In genomic region chr2:146244131-146244530, GRCh38 we compare ENCODE assay signal across 23 cellular contexts.
DNase-seq lines count a peak whose midpoint lies in the region; ATAC-seq, FAIRE-seq and TF ChIP-seq lines count a peak whose summit lies in the region.
"Had no signal": no experiment of that assay in that cellular context is flagged by ENCODE, and none has a peak within 500 bp of the region (broad histone marks: within the 10 kb centered on the region; RNA-seq: fewer than 3 reads in every experiment).

No MANE protein-coding gene starts in this region.

- H3K27ac Mint-ChIP-seq in osteocyte (ENCODE audit: unreplicated experiment): peak overlapping the region; percentile 62
- H3K27ac Mint-ChIP-seq: B cell; CD8-positive, alpha-beta memory T cell had no signal

- FAIRE-seq in endometrium (lab: Jason Lieb, UNC): peak; percentile 60
- FAIRE-seq: GM12891, RCC 7860 had no signal

- H3K4me1 Mint-ChIP-seq in osteocyte (ENCODE audit: unreplicated experiment): peaks cover 53% of the 10 kb centered on the region
- H3K4me1 Mint-ChIP-seq: B cell; CD14-positive monocyte; CD8-positive, alpha-beta memory T cell had no signal

- H3K9ac ChIP-seq in MM.1S (ENCODE audit: low read length) (no peak overlapping the region), SK-N-SH (no peak overlapping the region), PC-3 (ENCODE audit: low read length) (no peak overlapping the region)

- H3K4me3 Mint-ChIP-seq in osteocyte (ENCODE audit: unreplicated experiment): no peak overlapping the region
- H3K4me3 Mint-ChIP-seq: B cell; CD14-positive monocyte; CD8-positive, alpha-beta memory T cell had no signal

- BruUV-seq in PC-3 (replicated peaks; lab: Mats Ljungman, UMichigan): no TSS peak

- H3K27me3 ChIP-seq in MM.1S (replicated peaks; ENCODE audit: insufficient read depth, low read length) (no peaks in the 10 kb centered on the region), SK-N-SH (ENCODE audit: insufficient read depth) (no peaks in the 10 kb centered on the region), PC-3 (ENCODE audit: low read length) (no peaks in the 10 kb centered on the region), right cardiac atrium (ENCODE audit: control insufficient read depth, insufficient read depth) (no peaks in the 10 kb centered on the region)
- H3K27me3 ChIP-seq: SJCRH30 had no signal

- H2AFZ ChIP-seq in MM.1S (ENCODE audit: low read length) (no peak overlapping the region), SK-N-SH (ENCODE audit: low read depth) (peak overlapping the region; percentile 54; the same call in 1 of the 2 replicates), PC-3 (ENCODE audit: low read length) (no peak overlapping the region)

- H3K79me2 ChIP-seq in MM.1S (ENCODE audit: low read length): no peaks in the 10 kb centered on the region
- H3K79me2 ChIP-seq in SK-N-SH (ENCODE audit: insufficient read depth): no peaks in the 10 kb centered on the region
- no peaks in the 10 kb centered on the region for H3K79me2 ChIP-seq in PC-3 (ENCODE audit: low read length)

- CTCF ChIA-PET in SK-N-SH (lab: Yijun Ruan, JAX): no interaction called here
- CTCF ChIA-PET in PC-3 (lab: Charles Lee): no interaction called here

- POLR2A ChIA-PET in SK-N-SH (lab: Yijun Ruan, JAX): no interaction called here
- POLR2A ChIA-PET in PC-3 (lab: Charles Lee; ENCODE audit: unreplicated experiment): no interaction called here

- no peak overlapping the region for H3K27ac ChIP-seq in MM.1S (ENCODE audit: low read length)
- H3K27ac ChIP-seq in SK-N-SH (ENCODE audit: low read depth in 2 of 2, low read length in 1 of 2): no peak overlapping the region
- no peak overlapping the region for H3K27ac ChIP-seq in PC-3 (ENCODE audit: low read length)
- H3K27ac ChIP-seq in right cardiac atrium (ENCODE audit: low read length): no peak overlapping the region
- H3K27ac ChIP-seq: SJCRH30 had no signal

- WGBS in SK-N-SH (ENCODE audit: low lambda C conversion rate): 41% methylated on average over 2 of the region's 2 CpGs
- WGBS in right cardiac atrium: 35% methylated on average over 2 of the region's 2 CpGs

- intact Hi-C loops in PC-3 (cut with micrococcal nuclease): no loop called here
- intact Hi-C loops in right cardiac atrium (cut with DNase I): no loop called here

- no peaks in the 10 kb centered on the region for H3K36me3 ChIP-seq in MM.1S (replicated peaks; ENCODE audit: insufficient read depth, low read length)
- no peaks in the 10 kb centered on the region for H3K36me3 ChIP-seq in SK-N-SH (replicated peaks in 1 of 2; ENCODE audit: control insufficient read depth in 1 of 2, insufficient read depth in 2 of 2, low read length in 1 of 2)
- H3K36me3 ChIP-seq in PC-3 (ENCODE audit: low read depth, low read length): no peaks in the 10 kb centered on the region
- H3K36me3 ChIP-seq: SJCRH30 had no signal

- no peaks in the 10 kb centered on the region for H3K27me3 Mint-ChIP-seq in osteocyte (ENCODE audit: unreplicated experiment)
- H3K27me3 Mint-ChIP-seq: B cell; CD8-positive, alpha-beta memory T cell had no signal

- DNase-seq in MM.1S (peak; percentile 34), SK-N-SH (no peak), osteocyte (ENCODE audit: extremely low spot score, unreplicated experiment) (no peak), PC-3 (no peak), occipital lobe (lab: John Stamatoyannopoulos, UW) (no peak), right cardiac atrium (no peak)
- DNase-seq: CD8-positive, alpha-beta memory T cell; DMS 273 treated with DMSO at 0.1 percent for 48 hours; DMS79 treated with DMSO at 0.1 percent for 48 hours; GF-D8; Karpas-422; NCI-H1105; NCI-H1436 treated with DMSO at 0.1 percent for 48 hours; NCI-H2029; NCI-H526 treated with DMSO at 0.1 percent for 48 hours; SJCRH30; T-helper 1 cell had no signal

- H4K20me1 ChIP-seq in MM.1S (ENCODE audit: insufficient read depth, low read length) (no peaks in the 10 kb centered on the region), SK-N-SH (ENCODE audit: insufficient read depth) (no peaks in the 10 kb centered on the region), PC-3 (ENCODE audit: low read length) (no peaks in the 10 kb centered on the region)

- H3K9me3 ChIP-seq in MM.1S (replicated peaks; ENCODE audit: insufficient read depth, low read length) (no peaks in the 10 kb centered on the region), SK-N-SH (no peaks in the 10 kb centered on the region), PC-3 (ENCODE audit: low read length) (no peaks in the 10 kb centered on the region), right cardiac atrium (ENCODE audit: control insufficient read depth, low read length) (no peaks in the 10 kb centered on the region)
- H3K9me3 ChIP-seq: SJCRH30 had no signal

- TF ChIP-seq EP300 in SK-N-SH (IDR thresholded peaks at IDR 0.05; ENCODE audit: borderline replicate concordance in 1 of 2, low read depth in 1 of 2, low read length in 1 of 2): no peak

- H3K4me1 ChIP-seq in MM.1S (ENCODE audit: low read length) (peaks cover 39% of the 10 kb centered on the region), SK-N-SH (ENCODE audit: control insufficient read depth in 1 of 2, insufficient read depth in 2 of 2, low read depth in 1 of 2, low read length in 1 of 2) (peaks cover 0 to 33% of the 10 kb centered on the region in 2 experiments; a peak in 3 of 4 replicates), PC-3 (ENCODE audit: insufficient read depth, low read length) (peaks cover 10% of the 10 kb centered on the region), right cardiac atrium (ENCODE audit: control insufficient read depth, insufficient read depth, low read length) (no peaks in the 10 kb centered on the region)

- H3F3A ChIP-seq in MM.1S (ENCODE audit: insufficient read depth, low read length) (peaks cover 21% of the 10 kb centered on the region), SK-N-SH (replicated peaks; ENCODE audit: insufficient read depth) (peaks cover 19% of the 10 kb centered on the region), PC-3 (ENCODE audit: low read length, unreplicated experiment) (no peaks in the 10 kb centered on the region)

- peaks cover 3% of the 10 kb centered on the region for H3K36me3 Mint-ChIP-seq in osteocyte (ENCODE audit: unreplicated experiment)
- H3K36me3 Mint-ChIP-seq: CD14-positive monocyte; CD8-positive, alpha-beta memory T cell had no signal

- TF ChIP-seq RAD21 in SK-N-SH (IDR thresholded peaks at IDR 0.05; ENCODE audit: low read length): no peak

- no peaks in the 10 kb centered on the region for H3K9me2 ChIP-seq in MM.1S (replicated peaks; ENCODE audit: insufficient read depth, low read length)
- no peaks in the 10 kb centered on the region for H3K9me2 ChIP-seq in SK-N-SH
- H3K9me2 ChIP-seq in PC-3 (replicated peaks; ENCODE audit: low read length): no peaks in the 10 kb centered on the region

- H3K4me3 ChIP-seq in MM.1S (ENCODE audit: low read length): no peak overlapping the region
- no peak overlapping the region for H3K4me3 ChIP-seq in SK-N-SH (ENCODE audit: low read depth in 2 of 2, low read length in 1 of 2)
- no peak overlapping the region for H3K4me3 ChIP-seq in PC-3 (ENCODE audit: low read length)
- H3K4me3 ChIP-seq in right cardiac atrium (ENCODE audit: low read length): no peak overlapping the region
- H3K4me3 ChIP-seq: SJCRH30 had no signal

- TF ChIP-seq CTCF in MM.1S (IDR thresholded peaks at IDR 0.05; ENCODE audit: low read length): no peak
- no peak for TF ChIP-seq CTCF in SK-N-SH (IDR thresholded peaks at IDR 0.05)
- no peak for TF ChIP-seq CTCF in osteocyte (IDR thresholded peaks at IDR 0.05)
- TF ChIP-seq CTCF in PC-3 (conservative IDR thresholded peaks at IDR 0.05; ENCODE audit: low read depth, low read length): no peak

- no peak overlapping the region for H3K4me2 ChIP-seq in MM.1S (ENCODE audit: low read depth, low read length)
- H3K4me2 ChIP-seq in SK-N-SH: 0 out of 2 replicates have a peak overlapping the region, but pooled peaks have one; percentile 2
- H3K4me2 ChIP-seq in PC-3 (ENCODE audit: low read length): no peak overlapping the region

- peaks cover 3% of the 10 kb centered on the region for H3K9me3 Mint-ChIP-seq in osteocyte (ENCODE audit: unreplicated experiment)

- ATAC-seq in PC-3 (no peak), right cardiac atrium (no peak)
- ATAC-seq: Right ventricle myocardium inferior had no signal

TF ChIP-seq in SK-N-SH, 30 proteins besides CTCF, POLR2A, EP300 and RAD21:
- no peak for TF ChIP-seq JUND (IDR thresholded peaks at IDR 0.05)
- TF ChIP-seq GABPA (IDR thresholded peaks at IDR 0.05; ENCODE audit: low read depth): no peak
- TF ChIP-seq FOSL2 (IDR thresholded peaks at IDR 0.05; ENCODE audit: borderline replicate concordance, low read depth): no peak
- no peak for TF ChIP-seq NRF1 (IDR thresholded peaks at IDR 0.05; ENCODE audit: low read depth, low read length)
TF ChIP-seq in SK-N-SH: peak in this region for 0.
